7 cellular contexts compared by ENCODE assay signal in the genomic region with DNA sequence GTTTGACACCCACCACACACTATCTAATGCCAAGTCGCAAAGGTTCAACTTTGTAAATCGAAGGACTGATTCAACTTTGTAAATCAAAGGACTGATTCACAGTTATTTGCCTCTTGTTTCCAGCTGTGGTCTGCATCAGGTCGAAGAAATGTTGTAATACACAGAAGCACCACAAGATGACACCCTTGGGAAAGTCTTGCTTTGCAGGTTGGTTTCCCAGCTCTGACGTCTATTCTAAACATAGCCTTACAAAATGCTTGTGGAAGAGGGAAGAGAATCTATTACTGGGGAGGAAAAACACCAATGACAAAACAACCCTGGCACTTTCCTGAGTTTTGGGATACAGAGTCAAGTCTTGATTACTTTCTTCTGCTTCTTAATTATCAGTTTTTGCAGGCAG. TPM values are rescaled to one million over a fixed set of nuclear protein-coding genes. Genes with fewer than 3 reads are reported as not detected.
DNase-seq lines count a peak whose midpoint lies in the region; ATAC-seq and TF ChIP-seq lines count a peak whose summit lies in the region.

No MANE protein-coding gene starts in this region.

- DNase-seq in GM04504 (ENCODE audit: low read depth) (peak; percentile 47), HCT116 (ENCODE audit: low read depth, low spot score) (peak; percentile 24), NCI-H187 treated with DMSO at 0.1 percent for 48 hours (lab: John Stamatoyannopoulos, UW) (peak; percentile 2), T1000 (lab: John Stamatoyannopoulos, UW) (peak; percentile 27), left lung (no peak)
- DNase-seq in stimulated activated naive CD8-positive, alpha-beta T cell treated with anti-CD3 and anti-CD28 coated beads, Interleukin-15, amount 100 ng/mL, for 72 hours = peak; percentile 24 to 31

- TF ChIP-seq CTCF in HCT116 (IDR thresholded peaks at IDR 0.05 in 2 of 3, conservative IDR thresholded peaks at IDR 0.05 in 1 of 3; ENCODE audit: borderline replicate concordance in 1 of 3, insufficient read depth in 1 of 3, low read depth in 2 of 3, low read length in 2 of 3) = peak; percentile 45 to 65 (median 60); a peak in 4 of 6 replicates
- peak; percentile 52 to 62 for TF ChIP-seq CTCF in left lung (IDR thresholded peaks at IDR 0.05)

- no peak overlapping the region for H3K4me3 Mint-ChIP-seq in stimulated activated naive CD8-positive, alpha-beta T cell treated with anti-CD3 and anti-CD28 coated beads, Interleukin-15, amount 100 ng/mL, for 72 hours

- CTCF ChIA-PET in HCT116 (lab: Charles Lee) = interaction anchor here (0.7 to 3.9 kb wide), 9 partner anchors 15 to 748 kb away, joined by 3 to 54 read pairs (median 4); no protein-coding TSS in a partner anchor

- ATAC-seq in HCT116 (peak; percentile 75), left lung (peak; percentile 97)
- peak; percentile 48 for ATAC-seq in stimulated activated naive CD8-positive, alpha-beta T cell treated with anti-CD3 and anti-CD28 coated beads, Interleukin-15, amount 100 ng/mL, for 72 hours

- peaks cover 2% of the 10 kb centered on the region; the same call in 1 of the 2 replicates for H3K27me3 ChIP-seq in HCT116 (ENCODE audit: insufficient read depth, low read length)
- peaks cover 0 to 5% of the 10 kb centered on the region in 2 donors for H3K27me3 ChIP-seq in left lung

- no TSS peak for BruUV-seq in HCT116 (replicated peaks; lab: Mats Ljungman, UMichigan)

- no peak for TF ChIP-seq POLR2A in HCT116 (IDR thresholded peaks at IDR 0.05; ENCODE audit: borderline replicate concordance, extremely low read depth, insufficient read depth, insufficient read length)

- no peaks in the 10 kb centered on the region for H3K9me2 ChIP-seq in HCT116 (ENCODE audit: insufficient read depth)

- no peak overlapping the region for H3K4me2 ChIP-seq in HCT116 (ENCODE audit: low read length)

- peak overlapping the region; percentile 35 for H2AFZ ChIP-seq in HCT116 (ENCODE audit: low read depth, low read length, poor library complexity, severe bottlenecking)

- H3K4me3 ChIP-seq in HCT116 (replicated peaks in 1 of 2; ENCODE audit: low read depth in 1 of 2, low read length in 2 of 2) (no peak overlapping the region), left lung (no peak overlapping the region)

- peak; percentile 84 for TF ChIP-seq RAD21 in HCT116 (IDR thresholded peaks at IDR 0.05; ENCODE audit: low read depth)

- H3K27ac Mint-ChIP-seq in stimulated activated naive CD8-positive, alpha-beta T cell treated with anti-CD3 and anti-CD28 coated beads, Interleukin-15, amount 100 ng/mL, for 72 hours = no peak overlapping the region

- no peaks in the 10 kb centered on the region for H3K9me3 Mint-ChIP-seq in stimulated activated naive CD8-positive, alpha-beta T cell treated with anti-CD3 and anti-CD28 coated beads, Interleukin-15, amount 100 ng/mL, for 72 hours

- intact Hi-C loops in HCT116 (cut with micrococcal nuclease) (loop anchor here (1.0 to 10.0 kb wide), 3 partner anchors 104 to 749 kb away; no protein-coding TSS in a partner anchor), left lung (cut with DNase I) (loop anchor here in 1 of 2 donors (10.0 kb wide), 1 partner anchor 109 kb away; no protein-coding TSS in a partner anchor)

- H3K27ac ChIP-seq in HCT116 (ENCODE audit: low read depth, low read length) = no peak overlapping the region
- peak overlapping the region; percentile 20 for H3K27ac ChIP-seq in cingulate gyrus (ENCODE audit: low read depth, low read length)
- H3K27ac ChIP-seq in left lung = no peak overlapping the region

- no peak overlapping the region for H3K9ac ChIP-seq in HCT116 (ENCODE audit: low read length)

- peaks cover 9% of the 10 kb centered on the region for H3K27me3 Mint-ChIP-seq in stimulated activated naive CD8-positive, alpha-beta T cell treated with anti-CD3 and anti-CD28 coated beads, Interleukin-15, amount 100 ng/mL, for 72 hours

- no peaks in the 10 kb centered on the region for H3K36me3 ChIP-seq in HCT116 (ENCODE audit: control insufficient read depth in 1 of 2, insufficient read depth in 2 of 2, low read length in 2 of 2)
- no peaks in the 10 kb centered on the region for H3K36me3 ChIP-seq in left lung

- RAD21 ChIA-PET in HCT116 (lab: Charles Lee; ENCODE audit: low non-redundant PET in 1 of 2, low total read pairs in 2 of 2, uncharacterized antibody in 2 of 2, unreplicated experiment in 2 of 2) = interaction anchor here in 1 of 2 experiments (1.0 kb wide), 1 partner anchor 103 kb away, joined by 3 read pairs; no protein-coding TSS in a partner anchor

- H3K9me3 ChIP-seq in HCT116 (ENCODE audit: control insufficient read depth in 1 of 2, insufficient read depth in 1 of 2, low read depth in 1 of 2, low read length in 2 of 2) (no peaks in the 10 kb centered on the region), left lung (no peaks in the 10 kb centered on the region)

- H3K4me1 ChIP-seq in HCT116 (ENCODE audit: control insufficient read depth in 1 of 2, insufficient read depth in 2 of 2, low read length in 2 of 2) = no peaks in the 10 kb centered on the region
- no peaks in the 10 kb centered on the region for H3K4me1 ChIP-seq in left lung

- no peaks in the 10 kb centered on the region for H4K20me1 ChIP-seq in HCT116 (ENCODE audit: insufficient read depth)

- POLR2A ChIA-PET in HCT116 (lab: Charles Lee) = no interaction called here

- no peaks in the 10 kb centered on the region for H3K4me1 Mint-ChIP-seq in stimulated activated naive CD8-positive, alpha-beta T cell treated with anti-CD3 and anti-CD28 coated beads, Interleukin-15, amount 100 ng/mL, for 72 hours

- H3K79me2 ChIP-seq in HCT116 (ENCODE audit: insufficient read depth, low read length) = no peaks in the 10 kb centered on the region

TF ChIP-seq in HCT116, 20 proteins besides CTCF, POLR2A, EP300 and RAD21 (continues in another document):
- TF ChIP-seq SRF (IDR thresholded peaks at IDR 0.05; ENCODE audit: low read depth) (no peak), JUND (IDR thresholded peaks at IDR 0.05) (no peak), SIN3A (IDR thresholded peaks at IDR 0.05; ENCODE audit: low read depth) (no peak), FOSL1 (IDR thresholded peaks at IDR 0.05; ENCODE audit: low read depth) (no peak), EZH2phosphoT487 (IDR thresholded peaks at IDR 0.05; ENCODE audit: borderline replicate concordance) (no peak), CEBPB (IDR thresholded peaks at IDR 0.05; ENCODE audit: low read depth) (no peak), EZH2 (IDR thresholded peaks at IDR 0.05) (no peak), POLR2AphosphoS5 (IDR thresholded peaks at IDR 0.05; ENCODE audit: low read depth, low read length) (no peak), ZNF274 (IDR thresholded peaks at IDR 0.05; ENCODE audit: low read depth, low read length) (no peak), YY1 (IDR thresholded peaks at IDR 0.05; ENCODE audit: extremely low read depth, insufficient replicate concordance, low read depth, low read length) (no peak), ELF1 (IDR thresholded peaks at IDR 0.05; ENCODE audit: borderline replicate concordance, low read depth) (no peak)
- TF ChIP-seq, protein P1, sequence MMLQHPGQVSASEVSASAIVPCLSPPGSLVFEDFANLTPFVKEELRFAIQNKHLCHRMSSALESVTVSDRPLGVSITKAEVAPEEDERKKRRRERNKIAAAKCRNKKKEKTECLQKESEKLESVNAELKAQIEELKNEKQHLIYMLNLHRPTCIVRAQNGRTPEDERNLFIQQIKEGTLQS (IDR thresholded peaks at IDR 0.05) = no peak
- TF ChIP-seq, protein P2, sequence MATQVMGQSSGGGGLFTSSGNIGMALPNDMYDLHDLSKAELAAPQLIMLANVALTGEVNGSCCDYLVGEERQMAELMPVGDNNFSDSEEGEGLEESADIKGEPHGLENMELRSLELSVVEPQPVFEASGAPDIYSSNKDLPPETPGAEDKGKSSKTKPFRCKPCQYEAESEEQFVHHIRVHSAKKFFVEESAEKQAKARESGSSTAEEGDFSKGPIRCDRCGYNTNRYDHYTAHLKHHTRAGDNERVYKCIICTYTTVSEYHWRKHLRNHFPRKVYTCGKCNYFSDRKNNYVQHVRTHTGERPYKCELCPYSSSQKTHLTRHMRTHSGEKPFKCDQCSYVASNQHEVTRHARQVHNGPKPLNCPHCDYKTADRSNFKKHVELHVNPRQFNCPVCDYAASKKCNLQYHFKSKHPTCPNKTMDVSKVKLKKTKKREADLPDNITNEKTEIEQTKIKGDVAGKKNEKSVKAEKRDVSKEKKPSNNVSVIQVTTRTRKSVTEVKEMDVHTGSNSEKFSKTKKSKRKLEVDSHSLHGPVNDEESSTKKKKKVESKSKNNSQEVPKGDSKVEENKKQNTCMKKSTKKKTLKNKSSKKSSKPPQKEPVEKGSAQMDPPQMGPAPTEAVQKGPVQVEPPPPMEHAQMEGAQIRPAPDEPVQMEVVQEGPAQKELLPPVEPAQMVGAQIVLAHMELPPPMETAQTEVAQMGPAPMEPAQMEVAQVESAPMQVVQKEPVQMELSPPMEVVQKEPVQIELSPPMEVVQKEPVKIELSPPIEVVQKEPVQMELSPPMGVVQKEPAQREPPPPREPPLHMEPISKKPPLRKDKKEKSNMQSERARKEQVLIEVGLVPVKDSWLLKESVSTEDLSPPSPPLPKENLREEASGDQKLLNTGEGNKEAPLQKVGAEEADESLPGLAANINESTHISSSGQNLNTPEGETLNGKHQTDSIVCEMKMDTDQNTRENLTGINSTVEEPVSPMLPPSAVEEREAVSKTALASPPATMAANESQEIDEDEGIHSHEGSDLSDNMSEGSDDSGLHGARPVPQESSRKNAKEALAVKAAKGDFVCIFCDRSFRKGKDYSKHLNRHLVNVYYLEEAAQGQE (IDR thresholded peaks at IDR 0.05; ENCODE audit: low read depth) = no peak
- TF ChIP-seq, protein P3, sequence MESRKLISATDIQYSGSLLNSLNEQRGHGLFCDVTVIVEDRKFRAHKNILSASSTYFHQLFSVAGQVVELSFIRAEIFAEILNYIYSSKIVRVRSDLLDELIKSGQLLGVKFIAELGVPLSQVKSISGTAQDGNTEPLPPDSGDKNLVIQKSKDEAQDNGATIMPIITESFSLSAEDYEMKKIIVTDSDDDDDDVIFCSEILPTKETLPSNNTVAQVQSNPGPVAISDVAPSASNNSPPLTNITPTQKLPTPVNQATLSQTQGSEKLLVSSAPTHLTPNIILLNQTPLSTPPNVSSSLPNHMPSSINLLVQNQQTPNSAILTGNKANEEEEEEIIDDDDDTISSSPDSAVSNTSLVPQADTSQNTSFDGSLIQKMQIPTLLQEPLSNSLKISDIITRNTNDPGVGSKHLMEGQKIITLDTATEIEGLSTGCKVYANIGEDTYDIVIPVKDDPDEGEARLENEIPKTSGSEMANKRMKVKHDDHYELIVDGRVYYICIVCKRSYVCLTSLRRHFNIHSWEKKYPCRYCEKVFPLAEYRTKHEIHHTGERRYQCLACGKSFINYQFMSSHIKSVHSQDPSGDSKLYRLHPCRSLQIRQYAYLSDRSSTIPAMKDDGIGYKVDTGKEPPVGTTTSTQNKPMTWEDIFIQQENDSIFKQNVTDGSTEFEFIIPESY (IDR thresholded peaks at IDR 0.05; ENCODE audit: extremely low read depth, insufficient replicate concordance, low read length) = no peak
- TF ChIP-seq, protein P4, sequence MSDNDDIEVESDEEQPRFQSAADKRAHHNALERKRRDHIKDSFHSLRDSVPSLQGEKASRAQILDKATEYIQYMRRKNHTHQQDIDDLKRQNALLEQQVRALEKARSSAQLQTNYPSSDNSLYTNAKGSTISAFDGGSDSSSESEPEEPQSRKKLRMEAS (IDR thresholded peaks at IDR 0.05) = no peak

RNA-seq across cellular contexts. Expression of a gene that starts 35.3 kb away (rescaled TPM):
- total RNA-seq in HCT116 (2021; ENCODE audit: unreplicated experiment) (not detected), left lung (not detected)
- polyA plus RNA-seq in HCT116 (2012) = not detected in 2 replicates

Comparison
In these comparisons a context has a peak if more than half of its experiments do, and no peak if none do; other contexts are left out.
1. DNase-seq: peak in GM04504 (single experiment), HCT116 (single experiment), NCI-H187 treated with DMSO at 0.1 percent for 48 hours (single experiment), T1000 (single experiment) and stimulated activated naive CD8-positive, alpha-beta T cell treated with anti-CD3 and anti-CD28 coated beads, Interleukin-15, amount 100 ng/mL, for 72 hours (2 of 2); none in left lung (0 of 2).
2. Peak in every context shown above with its lines, with median percentiles within 50 percentile points of each other: ATAC-seq.